ENCODE assay signal across 9 cellular contexts in the genomic region with DNA sequence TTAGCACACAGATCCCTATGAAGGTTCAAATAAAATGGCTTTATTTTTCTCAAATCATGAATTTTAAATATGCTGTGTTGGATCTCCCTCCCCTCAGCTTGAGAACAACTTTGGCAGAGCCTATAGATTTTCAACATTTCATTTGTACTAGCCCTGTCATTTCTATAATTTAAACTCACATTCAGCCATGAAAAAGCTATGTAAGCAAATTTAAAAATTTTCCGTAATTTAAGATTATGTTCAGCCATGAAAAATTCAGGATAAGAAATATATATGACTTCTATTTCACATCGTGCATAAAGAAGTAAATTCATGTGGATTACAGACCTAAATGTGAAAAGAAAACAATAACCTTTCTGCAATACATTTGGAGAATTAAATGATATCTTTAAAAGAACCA. TPM values are rescaled to one million over a fixed set of nuclear protein-coding genes. Genes with fewer than 3 reads are reported as not detected.
"Had no signal": no experiment of that assay in that cellular context is flagged by ENCODE, and none has a peak within 500 bp of the region (broad histone marks: within the 10 kb centered on the region; RNA-seq: fewer than 3 reads in every experiment).

No MANE protein-coding gene starts in this region.

- H3K9ac ChIP-seq: GM23248 had no signal

- H3K4me3 ChIP-seq: GM23248, HAP-1 had no signal

- H3K27ac ChIP-seq: GM23248, HL-60 had no signal

- H3K4me1 Mint-ChIP-seq: IgD-negative memory B cell had no signal

- DNase-seq: GM23248, GOT3, H7, HFFc6, KG1 had no signal

- H3K36me3 ChIP-seq: HAP-1 had no signal

- H3K4me1 ChIP-seq: HAP-1 had no signal

- H2AFZ ChIP-seq: GM23248 had no signal

- H3K27ac Mint-ChIP-seq: HFFc6, IgD-negative memory B cell had no signal

- H3K4me3 Mint-ChIP-seq: HFFc6, IgD-negative memory B cell had no signal

- ATAC-seq: HCT116 had no signal

RNA-seq across cellular contexts. Expression of a gene that starts 36.5 kb away (rescaled TPM):
- total RNA-seq: H7 had no signal
